22 cellular contexts compared by ENCODE assay signal in the genomic region with DNA sequence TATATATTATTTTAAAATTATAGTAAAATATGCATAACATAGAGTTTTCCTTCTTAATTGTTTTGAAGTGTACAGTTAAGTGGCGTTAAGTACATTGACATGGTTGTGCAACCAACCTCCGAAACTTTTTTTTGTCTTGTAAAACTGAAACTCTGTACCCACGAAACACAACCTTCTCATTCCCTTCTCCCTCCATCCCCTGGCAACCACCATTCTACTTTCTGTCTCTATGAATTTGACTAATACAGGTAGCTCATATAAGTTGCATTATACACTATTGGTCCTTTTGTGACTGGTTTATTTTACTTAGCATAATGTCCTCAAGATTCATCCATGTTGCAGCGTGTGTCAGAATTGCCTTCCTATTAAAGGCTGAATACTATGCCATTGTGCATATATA.
DNase-seq lines count a peak whose midpoint lies in the region; ATAC-seq and TF ChIP-seq lines count a peak whose summit lies in the region.
"Had no signal": no experiment of that assay in that cellular context is flagged by ENCODE, and none has a peak within 500 bp of the region (broad histone marks: within the 10 kb centered on the region; RNA-seq: fewer than 3 reads in every experiment).

No MANE protein-coding gene starts in this region.

- no peak overlapping the region for H3K27ac Mint-ChIP-seq in activated naive CD4-positive, alpha-beta T cell treated with anti-CD3 and anti-CD28 coated beads, Interleukin-2, amount 50 U/mL, for 72 hours
- H3K27ac Mint-ChIP-seq: naive thymus-derived CD4-positive, alpha-beta T cell had no signal

- H3K27me3 ChIP-seq in osteoblast (ENCODE audit: insufficient read depth, low read length), result no peaks in the 10 kb centered on the region
- H3K27me3 ChIP-seq in GM23248 (replicated peaks; ENCODE audit: insufficient read depth), result no peaks in the 10 kb centered on the region
- H3K27me3 ChIP-seq: adrenal gland, heart left ventricle, MG63, upper lobe of left lung had no signal

- H3K9me3 ChIP-seq in osteoblast (ENCODE audit: low read depth, low read length) (no peaks in the 10 kb centered on the region), GM23248 (ENCODE audit: low read depth) (no peaks in the 10 kb centered on the region)
- H3K9me3 ChIP-seq: A549, adrenal gland, heart left ventricle, MG63, psoas muscle, upper lobe of left lung had no signal

- H3K9ac ChIP-seq in GM23248, result no peak overlapping the region

- 57 to 61% methylated on average over 4 of the region's 4 CpGs for WGBS in GM23248 (ENCODE audit: low coverage in 1 of 2, low lambda C conversion rate in 2 of 2, missing lambda C conversion rate in 2 of 2), 2 experiments

- DNase-seq in activated naive CD4-positive, alpha-beta T cell treated with anti-CD3 and anti-CD28 coated beads, Interleukin-2, amount 50 U/mL, for 72 hours (ENCODE audit: low spot score in 2 of 2), result no peak
- no peak for DNase-seq in activated naive CD4-positive, alpha-beta T cell (lab: John Stamatoyannopoulos, UW)
- no peak for DNase-seq in mucosa of gallbladder (ENCODE audit: low spot score)
- no peak for DNase-seq in SKM-1 (lab: John Stamatoyannopoulos, UW; ENCODE audit: unreplicated experiment)
- DNase-seq in osteoblast (ENCODE audit: insufficient read length, low spot score, missing footprints), result no peak
- no peak for DNase-seq in GM23248
- DNase-seq: activated CD4-positive, alpha-beta T cell treated with anti-CD3 and anti-CD28 coated beads, Interleukin-2, amount 50 U/mL, for 48 hours; adrenal gland; C1 segment of cervical spinal cord; DMS53; effector memory CD4-positive, alpha-beta T cell; heart left ventricle; MG63; naive thymus-derived CD4-positive, alpha-beta T cell; NCI-H2107; psoas muscle; upper lobe of left lung had no signal

- H3K9me2 ChIP-seq in GM23248 (ENCODE audit: insufficient read depth), result peaks cover 3% of the 10 kb centered on the region; the same call in 1 of the 2 replicates

- H3K27ac ChIP-seq in osteoblast (ENCODE audit: low read depth, low read length), result no peak overlapping the region
- H3K27ac ChIP-seq in GM23248, result no peak overlapping the region
- H3K27ac ChIP-seq: A549, adrenal gland, heart left ventricle, psoas muscle, upper lobe of left lung had no signal

- ATAC-seq in activated naive CD4-positive, alpha-beta T cell treated with anti-CD3 and anti-CD28 coated beads, Interleukin-2, amount 50 U/mL, for 72 hours, result peak; percentile 44 to 92
- ATAC-seq in HG02798 (IDR thresholded peaks at IDR 0.05; ENCODE audit: poor library complexity, unreplicated experiment) (peak; percentile 42), HG03520 (IDR thresholded peaks at IDR 0.05; ENCODE audit: unreplicated experiment) (peak; percentile 60)
- ATAC-seq: A549; heart left ventricle; HepG2; naive thymus-derived CD4-positive, alpha-beta T cell; psoas muscle had no signal

- H3K4me3 ChIP-seq in osteoblast (ENCODE audit: insufficient read depth, low read length) (no peak overlapping the region), GM23248 (no peak overlapping the region)
- H3K4me3 ChIP-seq: A549, adrenal gland, heart left ventricle, MG63, psoas muscle, upper lobe of left lung had no signal

- H3K4me2 ChIP-seq in osteoblast (ENCODE audit: insufficient read depth, low read length), result no peak overlapping the region
- H3K4me2 ChIP-seq in GM23248 (ENCODE audit: unreplicated experiment), result no peak overlapping the region
- H3K4me2 ChIP-seq: A549 had no signal

- no peaks in the 10 kb centered on the region for H4K20me1 ChIP-seq in osteoblast (ENCODE audit: insufficient read depth, low read length)
- no peaks in the 10 kb centered on the region for H4K20me1 ChIP-seq in GM23248 (ENCODE audit: insufficient read depth)

- H3K36me3 Mint-ChIP-seq in activated naive CD4-positive, alpha-beta T cell treated with anti-CD3 and anti-CD28 coated beads, Interleukin-2, amount 50 U/mL, for 72 hours, result no peaks in the 10 kb centered on the region

- H3K4me1 ChIP-seq in osteoblast (ENCODE audit: insufficient read depth, low read length), result no peaks in the 10 kb centered on the region
- H3K4me1 ChIP-seq in GM23248 (ENCODE audit: insufficient read depth), result 0 out of 2 replicates have a peak, but pooled peaks cover 5% of the 10 kb centered on the region
- H3K4me1 ChIP-seq: A549, adrenal gland, heart left ventricle, psoas muscle, upper lobe of left lung had no signal

- H3K36me3 ChIP-seq in osteoblast (ENCODE audit: insufficient read depth, low read length) (no peaks in the 10 kb centered on the region), GM23248 (ENCODE audit: low read depth) (no peaks in the 10 kb centered on the region)
- H3K36me3 ChIP-seq: adrenal gland, heart left ventricle, MG63, upper lobe of left lung had no signal

- no peaks in the 10 kb centered on the region for H3K9me3 Mint-ChIP-seq in activated naive CD4-positive, alpha-beta T cell treated with anti-CD3 and anti-CD28 coated beads, Interleukin-2, amount 50 U/mL, for 72 hours
- H3K9me3 Mint-ChIP-seq: central memory CD8-positive, alpha-beta T cell had no signal

- H2AFZ ChIP-seq in osteoblast (ENCODE audit: low read length), result no peak overlapping the region
- no peak overlapping the region for H2AFZ ChIP-seq in GM23248

- no peaks in the 10 kb centered on the region for H3K79me2 ChIP-seq in osteoblast (ENCODE audit: insufficient read depth, low read length)
- no peaks in the 10 kb centered on the region for H3K79me2 ChIP-seq in GM23248 (ENCODE audit: insufficient read depth)

- no peaks in the 10 kb centered on the region for H3F3A ChIP-seq in GM23248 (ENCODE audit: insufficient read depth)

- in situ Hi-C loops in GM23248 (cut with MboI), result no loop called here

- no peak for TF ChIP-seq CTCF in osteoblast (IDR thresholded peaks at IDR 0.05; ENCODE audit: extremely low read depth, low read depth, low read length)
